In genomic region chr1:232615401-232615800, GRCh38 we compare ENCODE assay signal across 26 cellular contexts.
"Had no signal": no experiment of that assay in that cellular context is flagged by ENCODE, and none has a peak within 500 bp of the region (broad histone marks: within the 10 kb centered on the region; RNA-seq: fewer than 3 reads in every experiment).

No MANE protein-coding gene starts in this region.

- H3K36me3 Mint-ChIP-seq: activated CD8-positive, alpha-beta memory T cell treated with anti-CD3 and anti-CD28 coated beads, Interleukin-2, amount 10 ng/mL, durations not matched to agents 7 days and 5 days; activated naive CD4-positive, alpha-beta T cell treated with anti-CD3 and anti-CD28 coated beads, Interleukin-2, amount 50 U/mL, for 24 hours; naive B cell; T-cell had no signal

- H3K36me3 ChIP-seq: ascending aorta, breast epithelium, esophagus squamous epithelium, gastrocnemius medialis, prostate gland, thoracic aorta, upper lobe of left lung, WERI-Rb-1 had no signal

- H3K4me1 Mint-ChIP-seq: activated CD8-positive, alpha-beta memory T cell treated with anti-CD3 and anti-CD28 coated beads, Interleukin-2, amount 10 ng/mL, durations not matched to agents 7 days and 5 days; activated naive CD4-positive, alpha-beta T cell treated with anti-CD3 and anti-CD28 coated beads, Interleukin-2, amount 50 U/mL, for 24 hours had no signal

- H3K4me3 ChIP-seq: ascending aorta, breast epithelium, esophagus squamous epithelium, gastrocnemius medialis, prostate gland, thoracic aorta, upper lobe of left lung had no signal

- H3K9me3 ChIP-seq: ascending aorta, breast epithelium, esophagus squamous epithelium, gastrocnemius medialis, prostate gland, thoracic aorta, upper lobe of left lung had no signal

- H3K4me1 ChIP-seq: ascending aorta, breast epithelium, prostate gland had no signal

- H3K9me3 Mint-ChIP-seq: activated CD4-positive, alpha-beta T cell treated with anti-CD3 and anti-CD28 coated beads, Interleukin-2, amount 10 ng/mL, durations not matched to agents 7 days and 5 days; activated CD8-positive, alpha-beta T cell treated with anti-CD3 and anti-CD28 coated beads for 36 hours; activated naive CD4-positive, alpha-beta T cell treated with anti-CD3 and anti-CD28 coated beads, Interleukin-2, amount 50 U/mL, for 24 hours; activated T-helper 1 cell treated with anti-CD3 and anti-CD28 coated beads, Interleukin-12 subunit alpha, Interleukin-12 subunit beta, Interleukin-2, Interleukin-4 antibody, amounts not matched to agents 30 ng/mL and 10 ng/mL and 1 ng/mL, durations not matched to agents 14 hours and 24 hours and 36 hours; central memory CD8-positive, alpha-beta T cell; effector memory CD8-positive, alpha-beta T cell; naive B cell; T-cell had no signal

- DNase-seq: activated CD4-positive, alpha-beta T cell treated with anti-CD3 and anti-CD28 coated beads, Interleukin-2, amount 10 ng/mL, durations not matched to agents 7 days and 5 days; activated CD4-positive, CD25-positive, alpha-beta regulatory T cell treated with anti-CD3 and anti-CD28 coated beads, Interleukin-2, amount 50 U/mL, for 72 hours; activated CD8-positive, alpha-beta memory T cell treated with anti-CD3 and anti-CD28 coated beads, Interleukin-2, amount 10 ng/mL, durations not matched to agents 7 days and 5 days; activated CD8-positive, alpha-beta T cell treated with anti-CD3 and anti-CD28 coated beads for 36 hours; activated gamma-delta T cell; activated T-cell treated with anti-CD3 and anti-CD28 coated beads for 4 hours; effector memory CD8-positive, alpha-beta T cell; esophagus squamous epithelium; gastrocnemius medialis; hypothalamus; left ventricle myocardium superior; naive B cell; stimulated activated CD4-positive, alpha-beta T cell treated with anti-CD3 and anti-CD28 coated beads, Interleukin-4, amount 100 ng/mL, for 24 hours; stimulated activated naive CD4-positive, alpha-beta T cell treated with Interleukin-2 at 50 U/mL for 16 hours; T-cell; upper lobe of left lung; WERI-Rb-1 had no signal

- H3K27ac Mint-ChIP-seq: activated CD4-positive, alpha-beta T cell treated with anti-CD3 and anti-CD28 coated beads, Interleukin-2, amount 10 ng/mL, durations not matched to agents 7 days and 5 days; activated CD8-positive, alpha-beta memory T cell treated with anti-CD3 and anti-CD28 coated beads, Interleukin-2, amount 10 ng/mL, durations not matched to agents 7 days and 5 days; activated CD8-positive, alpha-beta T cell treated with anti-CD3 and anti-CD28 coated beads for 36 hours; activated naive CD4-positive, alpha-beta T cell treated with anti-CD3 and anti-CD28 coated beads, Interleukin-2, amount 50 U/mL, for 24 hours; activated T-helper 1 cell treated with anti-CD3 and anti-CD28 coated beads, Interleukin-12 subunit alpha, Interleukin-12 subunit beta, Interleukin-2, Interleukin-4 antibody, amounts not matched to agents 30 ng/mL and 10 ng/mL and 1 ng/mL, durations not matched to agents 14 hours and 24 hours and 36 hours; effector memory CD8-positive, alpha-beta T cell; naive B cell; T-cell had no signal

- H3K27ac ChIP-seq: ascending aorta, breast epithelium, esophagus squamous epithelium, gastrocnemius medialis, prostate gland, thoracic aorta, WERI-Rb-1 had no signal

- H3K27me3 ChIP-seq: ascending aorta, breast epithelium, esophagus squamous epithelium, gastrocnemius medialis, upper lobe of left lung had no signal

- H3K4me3 Mint-ChIP-seq: activated CD4-positive, alpha-beta T cell treated with anti-CD3 and anti-CD28 coated beads, Interleukin-2, amount 10 ng/mL, durations not matched to agents 7 days and 5 days; activated CD8-positive, alpha-beta memory T cell treated with anti-CD3 and anti-CD28 coated beads, Interleukin-2, amount 10 ng/mL, durations not matched to agents 7 days and 5 days; activated CD8-positive, alpha-beta T cell treated with anti-CD3 and anti-CD28 coated beads for 36 hours; activated naive CD4-positive, alpha-beta T cell treated with anti-CD3 and anti-CD28 coated beads, Interleukin-2, amount 50 U/mL, for 24 hours; activated T-helper 1 cell treated with anti-CD3 and anti-CD28 coated beads, Interleukin-12 subunit alpha, Interleukin-12 subunit beta, Interleukin-2, Interleukin-4 antibody, amounts not matched to agents 30 ng/mL and 10 ng/mL and 1 ng/mL, durations not matched to agents 14 hours and 24 hours and 36 hours; central memory CD8-positive, alpha-beta T cell; naive B cell; T-cell had no signal

- H3K27me3 Mint-ChIP-seq: activated CD8-positive, alpha-beta memory T cell treated with anti-CD3 and anti-CD28 coated beads, Interleukin-2, amount 10 ng/mL, durations not matched to agents 7 days and 5 days; activated naive CD4-positive, alpha-beta T cell treated with anti-CD3 and anti-CD28 coated beads, Interleukin-2, amount 50 U/mL, for 24 hours; central memory CD8-positive, alpha-beta T cell; effector memory CD8-positive, alpha-beta T cell; T-cell had no signal

- FAIRE-seq: colon, TTC549 had no signal
